21 cellular contexts compared by ENCODE assay signal in genomic region chr11:19368726-19369364, GRCh38.
DNase-seq lines count a peak whose midpoint lies in the region; ATAC-seq, FAIRE-seq and TF ChIP-seq lines count a peak whose summit lies in the region.
"Had no signal": no experiment of that assay in that cellular context is flagged by ENCODE, and none has a peak within 500 bp of the region (broad histone marks: within the 10 kb centered on the region; RNA-seq: fewer than 3 reads in every experiment).

No MANE protein-coding gene starts in this region.

- 94 to 95% methylated on average over 5 of the region's 6 CpGs for WGBS in mesodermal cell (ENCODE audit: insufficient coverage in 2 of 2), 2 experiments

- H3K9me3 ChIP-seq in BLaER1 treated with 17β-estradiol and CSF1 and Interleukin-3, amounts not matched to agents 10 nM and 100 nM (replicated peaks in 1 of 11) = no peaks in the 10 kb centered on the region
- H3K9me3 ChIP-seq in Karpas-422 (ENCODE audit: low read length) = no peaks in the 10 kb centered on the region
- H3K9me3 ChIP-seq in mesodermal cell (ENCODE audit: control insufficient read depth, low read length) = no peaks in the 10 kb centered on the region
- H3K9me3 ChIP-seq: heart left ventricle, mucosa of descending colon, upper lobe of right lung had no signal

- no peaks in the 10 kb centered on the region for H3K9me2 ChIP-seq in Karpas-422 (replicated peaks; ENCODE audit: insufficient read depth, low read length)

- H3K4me3 ChIP-seq in BLaER1 treated with 17β-estradiol and CSF1 and Interleukin-3, amounts not matched to agents 10 nM and 100 nM = peak overlapping the region in 2 of 10 experiments; percentile 24 to 30; a peak in 3 of 20 replicates
- H3K4me3 ChIP-seq in Karpas-422 (ENCODE audit: low read length) (no peak overlapping the region), mesodermal cell (ENCODE audit: extremely low read depth, insufficient read depth, low read length, poor library complexity, severe bottlenecking) (no peak overlapping the region)
- H3K4me3 ChIP-seq: heart left ventricle, mucosa of descending colon, SK-N-MC, upper lobe of right lung had no signal

- H2AFZ ChIP-seq in Karpas-422 (ENCODE audit: low read length) = no peak overlapping the region

- peak overlapping the region in 9 of 11 experiments; percentile 30 to 92 (median 84); a peak in 17 of 22 replicates for H3K27ac ChIP-seq in BLaER1 treated with 17β-estradiol and CSF1 and Interleukin-3, amounts not matched to agents 10 nM and 100 nM
- H3K27ac ChIP-seq in Karpas-422 (ENCODE audit: low read length) (no peak overlapping the region), mesodermal cell (ENCODE audit: low read depth, low read length, severe bottlenecking) (peak overlapping the region; percentile 59)
- H3K27ac ChIP-seq: SK-N-MC had no signal

- peaks cover 46 to 86% (median 74%) of the 10 kb centered on the region in 10 experiments for H3K4me1 ChIP-seq in BLaER1 treated with 17β-estradiol and CSF1 and Interleukin-3, amounts not matched to agents 10 nM and 100 nM
- H3K4me1 ChIP-seq in Karpas-422 (ENCODE audit: low read length) = peaks cover 23% of the 10 kb centered on the region
- no peaks in the 10 kb centered on the region for H3K4me1 ChIP-seq in mesodermal cell (ENCODE audit: control insufficient read depth, insufficient read depth, low read length, poor library complexity, severe bottlenecking)

- DNase-seq in Karpas-422 (peak; percentile 68), amniotic epithelial cell (ENCODE audit: low read depth) (peak; percentile 14), HTR-8/SVneo (ENCODE audit: insufficient read length, low spot score) (no peak), MV-4-11 (lab: John Stamatoyannopoulos, UW) (no peak), HEK293T (ENCODE audit: extremely low spot score) (no peak)
- DNase-seq: activated CD4-positive, alpha-beta T cell treated with anti-CD3 and anti-CD28 coated beads, Interleukin-2, amount 50 U/mL, for 48 hours; activated naive CD8-positive, alpha-beta T cell treated with anti-CD3 and anti-CD28 coated beads, Interleukin-2, amount 10 ng/mL, durations not matched to agents 7 days and 5 days; activated T-cell treated with anti-CD3 and anti-CD28 coated beads, Interleukin-2, amount 50 U/mL, for 4 hours; central memory CD4-positive, alpha-beta T cell; heart left ventricle; kidney glomerular epithelial cell; mucosa of descending colon; NCI-H2107; occipital lobe; small intestine; upper lobe of right lung had no signal

- POLR2A ChIA-PET in HEK293T (lab: Yijun Ruan, JAX) = no interaction called here

- FAIRE-seq in HTR-8/SVneo (lab: Jason Lieb, UNC) = no peak
- FAIRE-seq: small intestine had no signal

- H3K27me3 ChIP-seq in BLaER1 treated with 17β-estradiol and CSF1 and Interleukin-3, amounts not matched to agents 10 nM and 100 nM = no peaks in the 10 kb centered on the region
- H3K27me3 ChIP-seq in Karpas-422 (ENCODE audit: low read length) = no peaks in the 10 kb centered on the region
- H3K27me3 ChIP-seq: heart left ventricle, upper lobe of right lung had no signal

- H3K4me2 ChIP-seq in BLaER1 treated with 17β-estradiol and CSF1 and Interleukin-3, amounts not matched to agents 10 nM and 100 nM = peak overlapping the region; percentile 67 to 84 (median 78); a peak in 21 of 22 replicates
- no peak overlapping the region for H3K4me2 ChIP-seq in Karpas-422 (ENCODE audit: low read depth, low read length, poor library complexity, severe bottlenecking)

- H3K9ac ChIP-seq in BLaER1 treated with 17β-estradiol and CSF1 and Interleukin-3, amounts not matched to agents 10 nM and 100 nM = peak overlapping the region in 9 of 11 experiments; percentile 13 to 81 (median 64); a peak in 14 of 22 replicates
- no peak overlapping the region for H3K9ac ChIP-seq in Karpas-422 (ENCODE audit: low read length)

- H4K20me1 ChIP-seq in BLaER1 treated with 17β-estradiol and CSF1 and Interleukin-3, amounts not matched to agents 10 nM and 100 nM = no peaks in the 10 kb centered on the region
- H4K20me1 ChIP-seq in Karpas-422 (ENCODE audit: insufficient read depth, low read depth, low read length) = no peaks in the 10 kb centered on the region

- H3K36me3 ChIP-seq in BLaER1 treated with 17β-estradiol and CSF1 and Interleukin-3, amounts not matched to agents 10 nM and 100 nM = no peaks in the 10 kb centered on the region
- H3K36me3 ChIP-seq in Karpas-422 (ENCODE audit: insufficient read depth, low read length) (no peaks in the 10 kb centered on the region), mesodermal cell (ENCODE audit: control insufficient read depth, insufficient read depth, low read length) (no peaks in the 10 kb centered on the region)
- H3K36me3 ChIP-seq: heart left ventricle, upper lobe of right lung had no signal

- no peaks in the 10 kb centered on the region for H3K79me2 ChIP-seq in Karpas-422 (ENCODE audit: low read length)

- CTCF ChIA-PET in HEK293T (lab: Yijun Ruan, JAX) = no interaction called here

- ATAC-seq in HG02763 (IDR thresholded peaks at IDR 0.05; ENCODE audit: unreplicated experiment) = no peak
- ATAC-seq: activated T-cell treated with anti-CD3 and anti-CD28 coated beads, Interleukin-2, amount 50 U/mL, for 4 hours; mucosa of descending colon; stimulated activated memory B cell treated with anti-CD40 and anti-IgM and Interleukin-4, amounts not matched to agents 10 μg/mL and 1 μg/mL and 100 μg/mL, for 72 hours; upper lobe of right lung had no signal

TF ChIP-seq in HEK293T, 16 proteins besides CTCF, POLR2A, EP300 and RAD21:
- TF ChIP-seq NFRKB (IDR thresholded peaks at IDR 0.05) (no peak), HDGF (IDR thresholded peaks at IDR 0.05; ENCODE audit: borderline replicate concordance) (no peak), SP1 (IDR thresholded peaks at IDR 0.05) (no peak)

Comparison
In these comparisons a context has a peak if more than half of its experiments do, and no peak if none do; other contexts are left out.
1. DNase-seq: peak in Karpas-422 (single experiment) and amniotic epithelial cell (single experiment); none in HTR-8/SVneo (single experiment), MV-4-11 (single experiment) and HEK293T (single experiment).